29 cellular contexts compared by ENCODE assay signal in genomic region chr11:34168642-34169051, GRCh38.
DNase-seq lines count a peak whose midpoint lies in the region; ATAC-seq and TF ChIP-seq lines count a peak whose summit lies in the region.
"Had no signal": no experiment of that assay in that cellular context is flagged by ENCODE, and none has a peak within 500 bp of the region (broad histone marks: within the 10 kb centered on the region; RNA-seq: fewer than 3 reads in every experiment).

No MANE protein-coding gene starts in this region.

- no peak overlapping the region for H3K4me2 ChIP-seq in H9 (ENCODE audit: insufficient read depth, insufficient read length, low read length)

- no peak overlapping the region for H2AFZ ChIP-seq in H9 (ENCODE audit: low read length)

- no peak overlapping the region for H3K4me3 ChIP-seq in vagina
- H3K4me3 ChIP-seq: adrenal gland, ovary, testis had no signal

- no peak overlapping the region for H3K14ac ChIP-seq in H9 (ENCODE audit: insufficient read depth, low read length)

- H2BK15ac ChIP-seq in H9 (ENCODE audit: low read depth, low read length), result no peak overlapping the region

- H3K9me3 Mint-ChIP-seq in endothelial cell (ENCODE audit: unreplicated experiment) (no peaks in the 10 kb centered on the region), H9 (no peaks in the 10 kb centered on the region)
- H3K9me3 Mint-ChIP-seq: activated CD8-positive, alpha-beta T cell treated with anti-CD3 and anti-CD28 coated beads for 36 hours; activated naive CD4-positive, alpha-beta T cell treated with anti-CD3 and anti-CD28 coated beads for 36 hours; CD4-positive, alpha-beta T cell; IgD-negative memory B cell; natural killer cell treated with Interleukin-12 subunit alpha and Interleukin-12 subunit beta and Interleukin-15 and Interleukin-18, amount 100 ng/mL, for 72 hours had no signal

- H3K23me2 ChIP-seq in H9 (ENCODE audit: insufficient read length, low read depth, low read length, poor library complexity, severe bottlenecking), result no peaks in the 10 kb centered on the region

- no peaks in the 10 kb centered on the region for H3K79me2 ChIP-seq in H9 (ENCODE audit: insufficient read depth, low read length)

- no CpG with 5 or more reads among the region's 10 CpGs for WGBS in H9 (ENCODE audit: extremely low coverage, insufficient read length, low lambda C conversion rate)

- no peaks in the 10 kb centered on the region for H4K20me1 ChIP-seq in H9 (ENCODE audit: control insufficient read depth, insufficient read depth, insufficient read length)

- no peak overlapping the region for H2BK20ac ChIP-seq in H9 (ENCODE audit: low read depth, low read length, poor library complexity, severe bottlenecking)

- H3K27ac Mint-ChIP-seq in endothelial cell (ENCODE audit: unreplicated experiment), result no peak overlapping the region
- no peak overlapping the region; a peak in 1 of 7 replicates for H3K27ac Mint-ChIP-seq in H9
- H3K27ac Mint-ChIP-seq: activated CD4-positive, alpha-beta T cell treated with anti-CD3 and anti-CD28 coated beads for 36 hours; activated CD8-positive, alpha-beta T cell treated with anti-CD3 and anti-CD28 coated beads for 36 hours; activated naive CD4-positive, alpha-beta T cell treated with anti-CD3 and anti-CD28 coated beads for 36 hours; CD4-positive, alpha-beta T cell; IgD-negative memory B cell; natural killer cell treated with Interleukin-12 subunit alpha and Interleukin-12 subunit beta and Interleukin-15 and Interleukin-18, amount 100 ng/mL, for 72 hours had no signal

- H3K4me3 Mint-ChIP-seq in endothelial cell (ENCODE audit: unreplicated experiment) (peak overlapping the region; percentile 70), H9 (no peak overlapping the region)
- H3K4me3 Mint-ChIP-seq: activated CD4-positive, alpha-beta T cell treated with anti-CD3 and anti-CD28 coated beads for 36 hours; activated CD8-positive, alpha-beta T cell treated with anti-CD3 and anti-CD28 coated beads for 36 hours; activated naive CD4-positive, alpha-beta T cell treated with anti-CD3 and anti-CD28 coated beads for 36 hours; CD4-positive, alpha-beta T cell; IgD-negative memory B cell; natural killer cell treated with Interleukin-12 subunit alpha and Interleukin-12 subunit beta and Interleukin-15 and Interleukin-18, amount 100 ng/mL, for 72 hours had no signal

- H3K27me3 Mint-ChIP-seq in endothelial cell (ENCODE audit: unreplicated experiment) (peaks cover 27% of the 10 kb centered on the region), H9 (ENCODE audit: low read depth) (peaks cover 3% of the 10 kb centered on the region; the same call in 1 of the 2 replicates)
- H3K27me3 Mint-ChIP-seq: activated CD4-positive, alpha-beta T cell treated with anti-CD3 and anti-CD28 coated beads for 36 hours; CD4-positive, alpha-beta T cell; IgD-negative memory B cell; natural killer cell treated with Interleukin-12 subunit alpha and Interleukin-12 subunit beta and Interleukin-15 and Interleukin-18, amount 100 ng/mL, for 72 hours had no signal

- H3K27ac ChIP-seq in vagina (peak overlapping the region; percentile 10), H9 (ENCODE audit: insufficient read length, low read depth, low read length) (no peak overlapping the region)
- H3K27ac ChIP-seq: adrenal gland, ovary, testis had no signal

- no peak overlapping the region for H4K5ac ChIP-seq in H9 (ENCODE audit: insufficient read length, low read depth, low read length)

- H4K91ac ChIP-seq in H9 (ENCODE audit: insufficient read length, low read depth, low read length), result no peak overlapping the region

- H3K27me3 ChIP-seq in vagina, result no peaks in the 10 kb centered on the region
- H3K27me3 ChIP-seq in H9 (ENCODE audit: insufficient read depth, low read length), result no peaks in the 10 kb centered on the region; the same call in 1 of the 2 replicates
- H3K27me3 ChIP-seq: adrenal gland, ovary, testis had no signal

- no peak for TF ChIP-seq POLR2A in vagina (IDR thresholded peaks at IDR 0.05)

- H3K79me1 ChIP-seq in H9 (ENCODE audit: insufficient read depth, low read depth, low read length, poor library complexity, severe bottlenecking), result no peaks in the 10 kb centered on the region

- no peak overlapping the region for H2BK12ac ChIP-seq in H9 (ENCODE audit: insufficient read length, low read depth, low read length)

- no peak overlapping the region for H3K18ac ChIP-seq in H9 (ENCODE audit: insufficient read length, low read depth, low read length)

- H3K9me3 ChIP-seq in vagina, result no peaks in the 10 kb centered on the region
- no peaks in the 10 kb centered on the region for H3K9me3 ChIP-seq in H9 (ENCODE audit: control insufficient read depth, low read depth, low read length)
- H3K9me3 ChIP-seq: adrenal gland, ovary, testis had no signal

- no peak overlapping the region for H3K9ac ChIP-seq in H9 (ENCODE audit: extremely low read depth, insufficient read length, low read length)

- no peak overlapping the region for H4K8ac ChIP-seq in H9 (replicated peaks; ENCODE audit: insufficient read length, low read depth, low read length)

- H3K36me3 Mint-ChIP-seq in endothelial cell (ENCODE audit: low read depth, unreplicated experiment) (peaks cover 62% of the 10 kb centered on the region), H9 (ENCODE audit: insufficient read depth in 1 of 3, low read depth in 3 of 3) (peaks cover 0 to 3% (median 0%) of the 10 kb centered on the region in 3 experiments; a peak in 2 of 7 replicates)
- H3K36me3 Mint-ChIP-seq: natural killer cell treated with Interleukin-12 subunit alpha and Interleukin-12 subunit beta and Interleukin-15 and Interleukin-18, amount 100 ng/mL, for 72 hours had no signal

- intact Hi-C loops in vagina (cut with DNase I), result no loop called here

- no peak overlapping the region for H3K4ac ChIP-seq in H9 (ENCODE audit: low read depth, low read length)

- H2BK5ac ChIP-seq in H9 (ENCODE audit: insufficient read length, low read length), result no peak overlapping the region

- H2BK120ac ChIP-seq in H9 (ENCODE audit: low read depth, low read length, poor library complexity, severe bottlenecking), result no peak overlapping the region

- no peak overlapping the region for H3K56ac ChIP-seq in H9 (ENCODE audit: insufficient read length, low read depth, low read length)

- no peaks in the 10 kb centered on the region for H3K36me3 ChIP-seq in vagina
- H3K36me3 ChIP-seq: ovary had no signal

- DNase-seq in NCI-H82 (lab: John Stamatoyannopoulos, UW), result peak; percentile 27
- DNase-seq in NCI-H82 treated with DMSO at 0.1 percent for 48 hours (lab: John Stamatoyannopoulos, UW; ENCODE audit: unreplicated experiment), result no peak
- no peak for DNase-seq in endothelial cell (ENCODE audit: low spot score)
- DNase-seq in myocyte (ENCODE audit: low read depth), result peak; percentile 64
- no peak for DNase-seq in vagina (ENCODE audit: extremely low spot score in 2 of 2)
- no peak for DNase-seq in mucosa of gallbladder (ENCODE audit: low spot score)
- no peak for DNase-seq in H9
- DNase-seq: 8988T; activated CD4-positive, alpha-beta T cell treated with anti-CD3 and anti-CD28 coated beads for 36 hours; activated CD8-positive, alpha-beta T cell treated with anti-CD3 and anti-CD28 coated beads for 36 hours; activated naive CD4-positive, alpha-beta T cell treated with anti-CD3 and anti-CD28 coated beads for 36 hours; adrenal gland; CD4-positive, alpha-beta T cell; DMS 273 treated with DMSO at 0.1 percent for 48 hours; HCEC 1CT; head of caudate nucleus; NCI-H146; NCI-H345; NCI-H69; ovary; retina; SIG-M5; small intestine; stimulated activated CD4-positive, alpha-beta T cell treated with anti-CD3 and anti-CD28 coated beads, Interleukin-1b, Interleukin-23, amount 100 ng/mL, for 48 hours; stimulated activated naive CD8-positive, alpha-beta T cell treated with anti-CD3 and anti-CD28 coated beads, Interleukin-15, Interleukin-2, amounts not matched to agents 100 U/mL and 50 U/mL, for 24 hours; testis had no signal

- no peak overlapping the region for H2AK5ac ChIP-seq in H9 (ENCODE audit: insufficient read length, low read length)

- no peak overlapping the region for H3T11ph ChIP-seq in H9 (ENCODE audit: low read length)

- no peak for TF ChIP-seq CTCF in endothelial cell (IDR thresholded peaks at IDR 0.05; ENCODE audit: unreplicated experiment)
- no peak for TF ChIP-seq CTCF in vagina (IDR thresholded peaks at IDR 0.05)
- no peak for TF ChIP-seq CTCF in H9 (conservative IDR thresholded peaks at IDR 0.05)

- peaks cover 23% of the 10 kb centered on the region for H3K4me1 ChIP-seq in vagina
- no peaks in the 10 kb centered on the region for H3K4me1 ChIP-seq in H9 (ENCODE audit: insufficient read depth, low read length)
- H3K4me1 ChIP-seq: adrenal gland, testis had no signal

- H3K4me1 Mint-ChIP-seq in endothelial cell (ENCODE audit: unreplicated experiment) (peaks cover 23% of the 10 kb centered on the region), H9 (0 out of 4 replicates have a peak, but pooled peaks cover 0 to 1% of the 10 kb centered on the region in 2 experiments)
- H3K4me1 Mint-ChIP-seq: activated CD4-positive, alpha-beta T cell treated with anti-CD3 and anti-CD28 coated beads for 36 hours; IgD-negative memory B cell had no signal

- H3K23ac ChIP-seq in H9 (ENCODE audit: insufficient read length, low read depth, low read length), result no peak overlapping the region

- no peak for ATAC-seq in HG03175 (IDR thresholded peaks at IDR 0.05; ENCODE audit: unreplicated experiment)
- ATAC-seq: activated CD4-positive, alpha-beta T cell treated with anti-CD3 and anti-CD28 coated beads for 36 hours; activated CD8-positive, alpha-beta T cell treated with anti-CD3 and anti-CD28 coated beads for 36 hours; natural killer cell treated with Interleukin-12 subunit alpha and Interleukin-12 subunit beta and Interleukin-15 and Interleukin-18, amount 100 ng/mL, for 72 hours; stimulated activated naive CD8-positive, alpha-beta T cell treated with anti-CD3 and anti-CD28 coated beads, Interleukin-15, Interleukin-2, amounts not matched to agents 100 U/mL and 50 U/mL, for 24 hours had no signal

Comparison
In these comparisons a context has a peak if more than half of its experiments do, and no peak if none do; other contexts are left out.
1. DNase-seq: peak in NCI-H82 (single experiment) and myocyte (single experiment); none in NCI-H82 treated with DMSO at 0.1 percent for 48 hours (single experiment), endothelial cell (single experiment), vagina (0 of 2), mucosa of gallbladder (single experiment) and H9 (single experiment).